In the genomic region with DNA sequence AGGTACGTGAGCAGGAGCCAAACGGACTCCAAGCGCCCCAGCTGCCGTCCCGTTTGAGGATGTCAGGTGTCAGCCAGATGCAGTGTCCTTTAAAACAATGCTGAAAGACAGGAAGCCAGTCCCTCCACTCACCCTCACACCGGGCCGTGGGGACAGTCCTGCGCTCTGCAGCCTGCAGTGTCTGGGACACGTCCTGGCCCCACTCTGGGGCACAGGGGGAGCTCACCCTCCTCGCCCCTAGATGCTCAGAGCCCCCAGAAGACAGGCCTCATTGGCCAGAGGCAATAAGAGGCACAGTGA, we compare ENCODE assay signal across 17 cellular contexts.
DNase-seq lines count a peak whose midpoint lies in the region; ATAC-seq, FAIRE-seq and TF ChIP-seq lines count a peak whose summit lies in the region.
"Had no signal": no experiment of that assay in that cellular context is flagged by ENCODE, and none has a peak within 500 bp of the region (broad histone marks: within the 10 kb centered on the region; RNA-seq: fewer than 3 reads in every experiment).

No MANE protein-coding gene starts in this region.

- TF ChIP-seq EP300 in H1 (IDR thresholded peaks at IDR 0.05; ENCODE audit: borderline replicate concordance in 1 of 2, low read depth in 2 of 2, low read length in 2 of 2) = no peak

- H3K79me2 ChIP-seq in H1 (ENCODE audit: control insufficient read depth in 1 of 2, insufficient read depth in 2 of 2, low read length in 2 of 2) = no peaks in the 10 kb centered on the region

- CTCF ChIA-PET in H1 (lab: Charles Lee; ENCODE audit: partially characterized antibody) = interaction anchor here (0.6 to 1.3 kb wide), 2 partner anchors 241 to 278 kb away, joined by 3 read pairs; no protein-coding TSS in a partner anchor

- WGBS in H1 (ENCODE audit: extremely low coverage in 1 of 2, insufficient coverage in 1 of 2, insufficient read length in 1 of 2, insufficient replicate concordance in 2 of 2, low coverage in 1 of 2, low lambda C conversion rate in 2 of 2, missing lambda C conversion rate in 1 of 2), 2 experiments = 97% methylated on average over 5 of the region's 10 CpGs; no CpG with 5 or more reads in 1 of the 2 experiments
- 87% methylated on average over 10 of the region's 10 CpGs for WGBS in mesenchymal stem cell

- H4K91ac ChIP-seq in H1 (replicated peaks; ENCODE audit: insufficient read length, low read length) = no peak overlapping the region
- H4K91ac ChIP-seq in mesenchymal stem cell (ENCODE audit: low read length) = peak overlapping the region; percentile 4

- no peak overlapping the region for H2BK120ac ChIP-seq in H1 (replicated peaks; ENCODE audit: low read depth, low read length)
- H2BK120ac ChIP-seq in mesenchymal stem cell (ENCODE audit: low read depth, low read length) = no peak overlapping the region

- H3K23ac ChIP-seq in H1 (ENCODE audit: insufficient read length) = no peak overlapping the region
- no peak overlapping the region for H3K23ac ChIP-seq in mesenchymal stem cell (ENCODE audit: low read length in 2 of 2)

- H3K18ac ChIP-seq in H1 (ENCODE audit: extremely low read depth, low read length) (no peak overlapping the region), mesenchymal stem cell (ENCODE audit: low read depth in 1 of 2, low read length in 2 of 2) (no peak overlapping the region)

- no peak overlapping the region for H3K56ac ChIP-seq in H1 (replicated peaks; ENCODE audit: insufficient read length, low read depth, low read length)

- no peaks in the 10 kb centered on the region for H3K36me3 ChIP-seq in RWPE2 (ENCODE audit: low read depth)
- H3K36me3 ChIP-seq in H1 (ENCODE audit: control insufficient read depth in 2 of 4, insufficient read depth in 4 of 4, low read length in 3 of 4) = no peaks in the 10 kb centered on the region
- peaks cover 0 to 21% of the 10 kb centered on the region in 2 experiments for H3K36me3 ChIP-seq in mesenchymal stem cell (ENCODE audit: control insufficient read depth in 1 of 2, insufficient read depth in 2 of 2, low read depth in 1 of 2, low read length in 2 of 2)
- H3K36me3 ChIP-seq in upper lobe of right lung = no peaks in the 10 kb centered on the region

- FAIRE-seq in H1 (lab: Jason Lieb, UNC) (no peak), GM19239 (lab: Jason Lieb, UNC) (no peak)
- FAIRE-seq: A549, D721Med, G401.6, GM12891 had no signal

- no peak overlapping the region for H3K27ac ChIP-seq in RWPE2 (ENCODE audit: poor library complexity, severe bottlenecking)
- H3K27ac ChIP-seq in H1 (ENCODE audit: low read depth, low read length) = no peak overlapping the region
- H3K27ac ChIP-seq in mesenchymal stem cell (ENCODE audit: low read length, poor library complexity, severe bottlenecking) = no peak overlapping the region
- no peak overlapping the region for H3K27ac ChIP-seq in upper lobe of right lung
- H3K27ac ChIP-seq: A549, C4-2B, HL-60 had no signal

- H2AFZ ChIP-seq in H1 (ENCODE audit: low read length) (no peak overlapping the region), mesenchymal stem cell (ENCODE audit: low read depth, low read length) (no peak overlapping the region)

- TF ChIP-seq CTCF in RWPE2 (IDR thresholded peaks at IDR 0.05; ENCODE audit: poor library complexity, severe bottlenecking) (no peak), H1 (IDR thresholded peaks at IDR 0.05; ENCODE audit: control extremely low read depth in 1 of 3, insufficient read depth in 1 of 3, low read depth in 1 of 3, low read length in 3 of 3) (no peak), upper lobe of right lung (IDR thresholded peaks at IDR 0.05) (no peak)

- no peaks in the 10 kb centered on the region for H3K27me3 ChIP-seq in RWPE2 (ENCODE audit: insufficient read depth, poor library complexity, severe bottlenecking)
- H3K27me3 ChIP-seq in H1 (replicated peaks in 1 of 4; ENCODE audit: control insufficient read depth in 3 of 4, extremely low read depth in 1 of 4, insufficient read depth in 3 of 4, low read length in 3 of 4) = no peaks in the 10 kb centered on the region
- H3K27me3 ChIP-seq in mesenchymal stem cell (ENCODE audit: control insufficient read depth in 1 of 2, insufficient read depth in 1 of 2, low read length in 2 of 2) = no peaks in the 10 kb centered on the region
- no peaks in the 10 kb centered on the region for H3K27me3 ChIP-seq in upper lobe of right lung

- H4K8ac ChIP-seq in H1 (ENCODE audit: extremely low read depth, insufficient read depth, low read length) (peak overlapping the region; percentile 38; the same call in 1 of the 2 replicates), mesenchymal stem cell (ENCODE audit: low read length) (no peak overlapping the region)

- no peak overlapping the region for H2BK12ac ChIP-seq in H1 (ENCODE audit: low read depth, low read length)
- no peak overlapping the region for H2BK12ac ChIP-seq in mesenchymal stem cell (ENCODE audit: low read length in 2 of 2)

- no peak overlapping the region for H2AK5ac ChIP-seq in H1 (ENCODE audit: low read depth, low read length)
- H2AK5ac ChIP-seq in mesenchymal stem cell (ENCODE audit: low read length, severe bottlenecking) = no peak overlapping the region

- H3K4me2 ChIP-seq in H1 (ENCODE audit: insufficient read depth in 1 of 2, low read depth in 2 of 2, low read length in 2 of 2) = no peak overlapping the region
- H3K4me2 ChIP-seq in mesenchymal stem cell (ENCODE audit: low read length, poor library complexity, severe bottlenecking) = no peak overlapping the region
- H3K4me2 ChIP-seq: A549 had no signal

- peaks cover 5% of the 10 kb centered on the region for H3K9me3 ChIP-seq in RWPE2 (ENCODE audit: severe bottlenecking)
- no peaks in the 10 kb centered on the region for H3K9me3 ChIP-seq in H1 (ENCODE audit: insufficient read depth in 2 of 2, low read depth in 1 of 2, low read length in 1 of 2)
- no peaks in the 10 kb centered on the region for H3K9me3 ChIP-seq in mesenchymal stem cell (ENCODE audit: control insufficient read depth, low read length)
- no peaks in the 10 kb centered on the region for H3K9me3 ChIP-seq in upper lobe of right lung
- H3K9me3 ChIP-seq: Caco-2 had no signal

- H4K20me1 ChIP-seq in H1 (replicated peaks in 1 of 2; ENCODE audit: control insufficient read depth in 1 of 2, insufficient read depth in 2 of 2, low read length in 2 of 2) = no peaks in the 10 kb centered on the region

- no peak overlapping the region for H2BK15ac ChIP-seq in H1 (ENCODE audit: low read length)
- no peak overlapping the region for H2BK15ac ChIP-seq in mesenchymal stem cell (ENCODE audit: low read depth, poor library complexity, severe bottlenecking)

- H3K4me3 ChIP-seq in RWPE2 (ENCODE audit: severe bottlenecking) (no peak overlapping the region), H1 (ENCODE audit: extremely low read depth in 1 of 4, insufficient read depth in 2 of 4, low read depth in 3 of 4, low read length in 4 of 4) (no peak overlapping the region), mesenchymal stem cell (ENCODE audit: insufficient read depth in 1 of 2, low read depth in 1 of 2, low read length in 2 of 2) (no peak overlapping the region), upper lobe of right lung (no peak overlapping the region)
- H3K4me3 ChIP-seq: A549 had no signal

- no peak overlapping the region for H2BK20ac ChIP-seq in H1 (ENCODE audit: low read length)

- TF ChIP-seq RAD21 in H1 (IDR thresholded peaks at IDR 0.05 in 1 of 2, conservative IDR thresholded peaks at IDR 0.05 in 1 of 2; ENCODE audit: low read depth in 2 of 2, low read length in 2 of 2) = no peak

- no peak overlapping the region for H3K9ac ChIP-seq in H1 (replicated peaks in 1 of 4; ENCODE audit: extremely low read depth in 1 of 4, low read depth in 3 of 4, low read length in 3 of 4)
- no peak overlapping the region for H3K9ac ChIP-seq in mesenchymal stem cell (ENCODE audit: low read length)

- H3K4ac ChIP-seq in H1 (replicated peaks; ENCODE audit: insufficient read length, low read depth, low read length) = no peak overlapping the region
- no peak overlapping the region for H3K4ac ChIP-seq in mesenchymal stem cell (ENCODE audit: low read depth in 1 of 2, low read length in 2 of 2)

- ATAC-seq in RWPE2 (ENCODE audit: low read depth) (no peak), upper lobe of right lung (peak; percentile 7)
- ATAC-seq: A549 had no signal

- POLR2A ChIA-PET in H1 (lab: Charles Lee; ENCODE audit: partially characterized antibody) = no interaction called here

- no peak for TF ChIP-seq POLR2A in H1 (IDR thresholded peaks at IDR 0.05; ENCODE audit: control extremely low read depth in 1 of 2, low read depth in 2 of 2, low read length in 2 of 2)

- intact Hi-C loops in upper lobe of right lung (cut with DNase I) = no loop called here

- H3K14ac ChIP-seq in H1 (ENCODE audit: insufficient read length) (no peak overlapping the region), mesenchymal stem cell (ENCODE audit: low read length in 2 of 2) (peak overlapping the region in 1 of 2 experiments; percentile 65)

- H2BK5ac ChIP-seq in H1 (ENCODE audit: low read depth, low read length) (no peak overlapping the region; the same call in 1 of the 2 replicates), mesenchymal stem cell (ENCODE audit: low read depth, low read length, poor library complexity, severe bottlenecking) (no peak overlapping the region)

- DNase-seq in RWPE2 (ENCODE audit: low spot score) = peak; percentile 54
- DNase-seq in H1 (ENCODE audit: low read depth in 1 of 2, low spot score in 2 of 2) = no peak
- DNase-seq in mesenchymal stem cell = no peak
- no peak for DNase-seq in upper lobe of right lung
- DNase-seq in GM19239 (ENCODE audit: insufficient read length, low spot score) = no peak
- no peak for DNase-seq in activated gamma-delta T cell (lab: John Stamatoyannopoulos, UW)
- no peak for DNase-seq in 8988T
- DNase-seq: AML-193; Caco-2; CD4-positive, alpha-beta T cell; HCEC 1CT had no signal

- no peaks in the 10 kb centered on the region for H3K79me1 ChIP-seq in H1 (ENCODE audit: low read depth, low read length)
- no peaks in the 10 kb centered on the region for H3K79me1 ChIP-seq in mesenchymal stem cell (replicated peaks; ENCODE audit: low read length, poor library complexity, severe bottlenecking)

- H4K5ac ChIP-seq in H1 (ENCODE audit: insufficient read length, low read depth, low read length) = no peak overlapping the region

- H3K4me1 ChIP-seq in RWPE2 (ENCODE audit: insufficient read depth, poor library complexity, severe bottlenecking) = no peaks in the 10 kb centered on the region
- H3K4me1 ChIP-seq in H1 (replicated peaks in 1 of 4; ENCODE audit: control insufficient read depth in 3 of 4, insufficient read depth in 4 of 4, low read length in 3 of 4) = peaks cover 0 to 3% (median 0%) of the 10 kb centered on the region in 4 experiments; a peak in 2 of 7 replicates
- H3K4me1 ChIP-seq in mesenchymal stem cell (ENCODE audit: control insufficient read depth, insufficient read depth, low read depth, low read length) = peaks cover 2% of the 10 kb centered on the region
- no peaks in the 10 kb centered on the region for H3K4me1 ChIP-seq in upper lobe of right lung
- H3K4me1 ChIP-seq: A549, Caco-2 had no signal

- no peaks in the 10 kb centered on the region for H3K23me2 ChIP-seq in H1 (ENCODE audit: low read depth, low read length)

TF ChIP-seq in H1, 55 proteins besides CTCF, POLR2A, EP300 and RAD21 (continues in another document):
- TF ChIP-seq HDAC2 (IDR thresholded peaks at IDR 0.05; ENCODE audit: borderline replicate concordance in 1 of 2, low read depth in 2 of 2, low read length in 2 of 2) (no peak), SP4 (IDR thresholded peaks at IDR 0.05; ENCODE audit: low read length) (no peak), SP1 (IDR thresholded peaks at IDR 0.05; ENCODE audit: low read depth, low read length) (no peak), JUND (IDR thresholded peaks at IDR 0.05; ENCODE audit: low read length) (no peak)
